ENCODE assay signal across 19 cellular contexts in the genomic region with DNA sequence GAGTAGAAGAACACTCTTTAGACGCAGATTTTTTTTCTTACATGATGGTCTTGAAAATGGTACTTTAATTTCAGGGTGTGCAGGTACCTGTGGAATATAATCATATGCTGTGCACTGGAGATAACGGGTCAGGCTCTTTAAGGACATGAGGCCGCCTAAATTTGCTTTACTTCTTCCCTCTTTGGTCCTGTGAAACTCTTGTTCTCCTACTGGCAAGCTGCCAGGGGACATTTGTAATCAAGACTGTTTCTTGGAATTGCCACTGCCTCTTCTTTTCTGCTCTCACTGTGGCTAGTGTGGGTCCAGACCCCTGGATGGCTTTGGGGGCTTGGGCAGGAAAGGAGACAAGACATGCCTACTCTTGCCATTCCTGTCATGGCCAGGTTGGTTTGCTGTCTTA.
DNase-seq lines count a peak whose midpoint lies in the region; FAIRE-seq and TF ChIP-seq lines count a peak whose summit lies in the region.
"Had no signal": no experiment of that assay in that cellular context is flagged by ENCODE, and none has a peak within 500 bp of the region (broad histone marks: within the 10 kb centered on the region; RNA-seq: fewer than 3 reads in every experiment).

No MANE protein-coding gene starts in this region.

- H3K9me3 ChIP-seq in endothelial cell of umbilical vein (replicated peaks; ENCODE audit: control insufficient read depth, insufficient read depth, low read length) = no peaks in the 10 kb centered on the region
- H3K9me3 ChIP-seq in neural progenitor cell (ENCODE audit: low read depth) = no peaks in the 10 kb centered on the region
- H3K9me3 ChIP-seq: BLaER1 treated with 17β-estradiol and CSF1 and Interleukin-3, amounts not matched to agents 10 nM and 100 nM; mucosa of descending colon; tibial artery had no signal

- H3K4me3 ChIP-seq in endothelial cell of umbilical vein (replicated peaks in 1 of 3; ENCODE audit: insufficient read depth in 1 of 3, low read depth in 1 of 3, low read length in 3 of 3) (no peak overlapping the region), neural progenitor cell (no peak overlapping the region)
- H3K4me3 ChIP-seq: BLaER1 treated with 17β-estradiol and CSF1 and Interleukin-3, amounts not matched to agents 10 nM and 100 nM; mucosa of descending colon; skin epidermis; tibial artery had no signal

- H3K27ac ChIP-seq in endothelial cell of umbilical vein (ENCODE audit: insufficient read depth, low read depth, low read length) = no peak overlapping the region
- peak overlapping the region; percentile 33 for H3K27ac ChIP-seq in neural progenitor cell
- H3K27ac ChIP-seq: 22Rv1; BLaER1 treated with 17β-estradiol and CSF1 and Interleukin-3, amounts not matched to agents 10 nM and 100 nM; epithelial cell of prostate; skin epidermis; tibial artery had no signal

- DNase-seq in DMS 273 (lab: John Stamatoyannopoulos, UW; ENCODE audit: unreplicated experiment) (peak; percentile 64), DMS 273 treated with DMSO at 0.1 percent for 48 hours (lab: John Stamatoyannopoulos, UW) (no peak), OCI-M1 (lab: John Stamatoyannopoulos, UW) (peak; percentile 85), endothelial cell of umbilical vein (ENCODE audit: low read depth, low spot score) (no peak), neural progenitor cell (ENCODE audit: low spot score) (no peak), NAMALWA (ENCODE audit: low spot score) (no peak), SHP77 treated with DMSO at 0.1 percent for 48 hours (lab: John Stamatoyannopoulos, UW) (no peak), LoVo (ENCODE audit: low spot score) (no peak)
- DNase-seq: activated CD4-positive, alpha-beta memory T cell treated with anti-CD3 and anti-CD28 coated beads for 36 hours; kidney; MM.1S had no signal

- peaks cover 10% of the 10 kb centered on the region for H3F3A ChIP-seq in neural progenitor cell (ENCODE audit: low read depth)

- H3K36me3 ChIP-seq in endothelial cell of umbilical vein (ENCODE audit: control insufficient read depth in 2 of 2, extremely low read depth in 1 of 2, insufficient read depth in 2 of 2, low read length in 2 of 2) (no peaks in the 10 kb centered on the region), neural progenitor cell (no peaks in the 10 kb centered on the region)
- H3K36me3 ChIP-seq: tibial artery had no signal

- intact Hi-C loops in endothelial cell of umbilical vein (cut with micrococcal nuclease) = no loop called here

- H3K4me1 Mint-ChIP-seq in neural progenitor cell = peaks cover 9% of the 10 kb centered on the region

- H3K9me3 Mint-ChIP-seq in neural progenitor cell = no peaks in the 10 kb centered on the region
- H3K9me3 Mint-ChIP-seq: activated CD4-positive, alpha-beta memory T cell treated with anti-CD3 and anti-CD28 coated beads for 36 hours had no signal

- H3K36me3 Mint-ChIP-seq in neural progenitor cell = no peaks in the 10 kb centered on the region

- no peaks in the 10 kb centered on the region for H3K27me3 ChIP-seq in endothelial cell of umbilical vein (ENCODE audit: control insufficient read depth in 2 of 2, insufficient read depth in 2 of 2, low read length in 2 of 2)
- H3K27me3 ChIP-seq in neural progenitor cell = no peaks in the 10 kb centered on the region
- H3K27me3 ChIP-seq: BLaER1 treated with 17β-estradiol and CSF1 and Interleukin-3, amounts not matched to agents 10 nM and 100 nM; tibial artery had no signal

- H3K9me1 ChIP-seq in endothelial cell of umbilical vein (replicated peaks; ENCODE audit: control insufficient read depth, extremely low read depth, insufficient read depth, low read length) = no peaks in the 10 kb centered on the region

- FAIRE-seq in endothelial cell of umbilical vein (lab: Jason Lieb, UNC) = peak; percentile 63
- FAIRE-seq: colon, kidney, TTC549 had no signal

- no peak overlapping the region for H3K4me2 ChIP-seq in endothelial cell of umbilical vein (ENCODE audit: insufficient read depth, low read length)
- peak overlapping the region; percentile 53 for H3K4me2 ChIP-seq in neural progenitor cell

- no peak overlapping the region for H3K4me3 Mint-ChIP-seq in neural progenitor cell
- H3K4me3 Mint-ChIP-seq: activated CD4-positive, alpha-beta memory T cell treated with anti-CD3 and anti-CD28 coated beads for 36 hours had no signal

- CTCF ChIA-PET in endothelial cell of umbilical vein (lab: Charles Lee) = no interaction called here

- BruUV-seq in endothelial cell of umbilical vein (replicated peaks; lab: Mats Ljungman, UMichigan) = no TSS peak

- dilution Hi-C loops in endothelial cell of umbilical vein (cut with MboI; ENCODE audit: extremely low pct_ligation_motif_present, low sequenced_read_pairs) = no loop called here

- no peak for TF ChIP-seq CTCF in endothelial cell of umbilical vein (IDR thresholded peaks at IDR 0.05; ENCODE audit: extremely low read depth in 1 of 2, insufficient read depth in 1 of 2, low read depth in 1 of 2, low read length in 2 of 2)
- no peak for TF ChIP-seq CTCF in neural progenitor cell (IDR thresholded peaks at IDR 0.05)

- H3K79me2 ChIP-seq in endothelial cell of umbilical vein (ENCODE audit: control insufficient read depth, insufficient read depth, low read length) (peaks cover 56% of the 10 kb centered on the region), neural progenitor cell (ENCODE audit: low read depth) (peaks cover 41% of the 10 kb centered on the region)

- H3K27me3 Mint-ChIP-seq in neural progenitor cell (ENCODE audit: insufficient read depth, low read depth) = no peaks in the 10 kb centered on the region
- H3K27me3 Mint-ChIP-seq: activated CD4-positive, alpha-beta memory T cell treated with anti-CD3 and anti-CD28 coated beads for 36 hours had no signal

- H4K20me1 ChIP-seq in endothelial cell of umbilical vein (replicated peaks; ENCODE audit: control insufficient read depth, extremely low read depth, insufficient read depth, low read length) (no peaks in the 10 kb centered on the region), neural progenitor cell (ENCODE audit: low read depth) (peaks cover 12% of the 10 kb centered on the region)

- H2AFZ ChIP-seq in endothelial cell of umbilical vein (ENCODE audit: low read depth, low read length) (no peak overlapping the region), neural progenitor cell (replicated peaks) (no peak overlapping the region)

- H3K9ac ChIP-seq in endothelial cell of umbilical vein (replicated peaks; ENCODE audit: extremely low read depth, insufficient read depth, low read length) (no peak overlapping the region), neural progenitor cell (no peak overlapping the region)
- H3K9ac ChIP-seq: BLaER1 treated with 17β-estradiol and CSF1 and Interleukin-3, amounts not matched to agents 10 nM and 100 nM had no signal

- H3K4me1 ChIP-seq in endothelial cell of umbilical vein (ENCODE audit: control insufficient read depth, extremely low read depth, insufficient read depth, low read length) (no peaks in the 10 kb centered on the region), neural progenitor cell (peaks cover 12% of the 10 kb centered on the region)

- H3K27ac Mint-ChIP-seq in neural progenitor cell = no peak overlapping the region
- H3K27ac Mint-ChIP-seq: activated CD4-positive, alpha-beta memory T cell treated with anti-CD3 and anti-CD28 coated beads for 36 hours had no signal

- POLR2A ChIA-PET in endothelial cell of umbilical vein (lab: Charles Lee) = no interaction called here

- TF ChIP-seq POLR2A in endothelial cell of umbilical vein (IDR thresholded peaks at IDR 0.05; ENCODE audit: low read depth, low read length) = no peak

TF ChIP-seq in endothelial cell of umbilical vein, 7 proteins besides CTCF, POLR2A, EP300 and RAD21:
- TF ChIP-seq MYC (IDR thresholded peaks at IDR 0.05; ENCODE audit: low read depth, low read length) (no peak), POLR2AphosphoS5 (IDR thresholded peaks at IDR 0.05; ENCODE audit: insufficient read depth, low read depth, low read length) (no peak), EZH2 (IDR thresholded peaks at IDR 0.05; ENCODE audit: borderline replicate concordance, low read depth, low read length, severe bottlenecking) (no peak), GATA2 (IDR thresholded peaks at IDR 0.05; ENCODE audit: insufficient read depth, insufficient read length, low read depth, low read length) (no peak), FOS (IDR thresholded peaks at IDR 0.05; ENCODE audit: borderline replicate concordance, insufficient read depth, low read length) (no peak), JUN (IDR thresholded peaks at IDR 0.05; ENCODE audit: borderline replicate concordance, insufficient read depth, insufficient read length, low read depth) (no peak)
- TF ChIP-seq, protein P1, sequence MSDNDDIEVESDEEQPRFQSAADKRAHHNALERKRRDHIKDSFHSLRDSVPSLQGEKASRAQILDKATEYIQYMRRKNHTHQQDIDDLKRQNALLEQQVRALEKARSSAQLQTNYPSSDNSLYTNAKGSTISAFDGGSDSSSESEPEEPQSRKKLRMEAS (IDR thresholded peaks at IDR 0.05; ENCODE audit: insufficient read depth, insufficient read length) = no peak
TF ChIP-seq in endothelial cell of umbilical vein: peak in this region for 0.

Comparison
In these comparisons a context has a peak if more than half of its experiments do, and no peak if none do; other contexts are left out.
1. DNase-seq: peak in DMS 273 (single experiment) and OCI-M1 (single experiment); none in DMS 273 treated with DMSO at 0.1 percent for 48 hours (single experiment), endothelial cell of umbilical vein (single experiment), neural progenitor cell (single experiment), NAMALWA (single experiment), SHP77 treated with DMSO at 0.1 percent for 48 hours (single experiment) and LoVo (single experiment).